Comparison of ENCODE assay signal across 24 cellular contexts in genomic region chr11:59785818-59786217, GRCh38. TPM values are rescaled to one million over a fixed set of nuclear protein-coding genes. Genes with fewer than 3 reads are reported as not detected.
DNase-seq lines count a peak whose midpoint lies in the region; ATAC-seq, FAIRE-seq and TF ChIP-seq lines count a peak whose summit lies in the region.
"Had no signal": no experiment of that assay in that cellular context is flagged by ENCODE, and none has a peak within 500 bp of the region (broad histone marks: within the 10 kb centered on the region; RNA-seq: fewer than 3 reads in every experiment).

No MANE protein-coding gene starts in this region.

- no peak for DNase-seq in activated CD4-positive, alpha-beta memory T cell treated with anti-CD3 and anti-CD28 coated beads, Interleukin-2, amount 10 ng/mL, durations not matched to agents 7 days and 5 days
- no peak for DNase-seq in activated CD4-positive, alpha-beta memory T cell treated with anti-CD3 and anti-CD28 coated beads for 36 hours
- DNase-seq in HFFc6 (no peak), left lung (no peak), progenitor cell of endocrine pancreas (ENCODE audit: low spot score, unreplicated experiment) (no peak), small intestine (no peak)
- DNase-seq: BE2C; CD8-positive, alpha-beta memory T cell; Kasumi-1; NCI-H1694 treated with DMSO at 0.1 percent for 48 hours; NCI-H2081 treated with DMSO at 0.1 percent for 48 hours; NCI-H2171 treated with DMSO at 0.1 percent for 48 hours; NCI-H524 treated with DMSO at 0.1 percent for 48 hours; NCI-H82; Peyer's patch; SJCRH30 had no signal

- intact Hi-C loops in activated CD4-positive, alpha-beta memory T cell treated with anti-CD3 and anti-CD28 coated beads for 36 hours (cut with micrococcal nuclease) = no loop called here
- intact Hi-C loops in left lung (cut with DNase I) = no loop called here

- peak; percentile 17 for ATAC-seq in left lung
- no peak for ATAC-seq in HG03457 (IDR thresholded peaks at IDR 0.05; ENCODE audit: unreplicated experiment)
- no peak for ATAC-seq in GM19023 (IDR thresholded peaks at IDR 0.05; ENCODE audit: unreplicated experiment)

- H3K4me3 Mint-ChIP-seq in activated CD4-positive, alpha-beta memory T cell treated with anti-CD3 and anti-CD28 coated beads, Interleukin-2, amount 10 ng/mL, durations not matched to agents 7 days and 5 days = no peak overlapping the region
- H3K4me3 Mint-ChIP-seq in activated CD4-positive, alpha-beta memory T cell treated with anti-CD3 and anti-CD28 coated beads for 36 hours = no peak overlapping the region
- H3K4me3 Mint-ChIP-seq in HFFc6 (no peak overlapping the region), progenitor cell of endocrine pancreas (ENCODE audit: low read depth) (no peak overlapping the region)
- H3K4me3 Mint-ChIP-seq: CD8-positive, alpha-beta memory T cell had no signal

- H3K9me3 Mint-ChIP-seq in activated CD4-positive, alpha-beta memory T cell treated with anti-CD3 and anti-CD28 coated beads, Interleukin-2, amount 10 ng/mL, durations not matched to agents 7 days and 5 days = peaks cover 14% of the 10 kb centered on the region
- no peaks in the 10 kb centered on the region for H3K9me3 Mint-ChIP-seq in activated CD4-positive, alpha-beta memory T cell treated with anti-CD3 and anti-CD28 coated beads for 36 hours
- H3K9me3 Mint-ChIP-seq in HFFc6 (no peaks in the 10 kb centered on the region), progenitor cell of endocrine pancreas (ENCODE audit: low read depth) (peaks cover 6% of the 10 kb centered on the region)
- H3K9me3 Mint-ChIP-seq: CD8-positive, alpha-beta memory T cell had no signal

- CTCF ChIA-PET in activated CD4-positive, alpha-beta memory T cell treated with anti-CD3 and anti-CD28 coated beads, Interleukin-2, amount 10 ng/mL, durations not matched to agents 7 days and 5 days (lab: Charles Lee) = interaction anchor here (0.8 to 4.2 kb wide), 4 partner anchors 13 to 32 kb away, joined by 3 to 21 read pairs (median 5); partner anchors contain the start of gene STX3
- CTCF ChIA-PET in activated CD4-positive, alpha-beta memory T cell treated with anti-CD3 and anti-CD28 coated beads for 36 hours (lab: Charles Lee) = interaction anchor here (0.9 to 3.7 kb wide), 2 partner anchors 16 to 31 kb away, joined by 3 to 21 read pairs; partner anchors contain the start of gene STX3

- TF ChIP-seq CTCF in HFFc6 (IDR thresholded peaks at IDR 0.05) = no peak
- TF ChIP-seq CTCF in left lung (IDR thresholded peaks at IDR 0.05) = no peak
- TF ChIP-seq CTCF in progenitor cell of endocrine pancreas (IDR thresholded peaks at IDR 0.05; ENCODE audit: unreplicated experiment) = no peak

- POLR2A ChIA-PET in activated CD4-positive, alpha-beta memory T cell treated with anti-CD3 and anti-CD28 coated beads, Interleukin-2, amount 10 ng/mL, durations not matched to agents 7 days and 5 days (lab: Charles Lee) = interaction anchor here (0.5 to 7.2 kb wide), 7 partner anchors 10 to 30 kb away, joined by 3 to 69 read pairs (median 21); partner anchors contain the start of genes MRPL16 and STX3
- POLR2A ChIA-PET in activated CD4-positive, alpha-beta memory T cell treated with anti-CD3 and anti-CD28 coated beads for 36 hours (lab: Charles Lee) = interaction anchor here (0.6 kb wide), 1 partner anchor 1078 kb away, joined by 3 read pairs; no protein-coding TSS in a partner anchor

- H3K9me3 ChIP-seq in left lung (no peaks in the 10 kb centered on the region), small intestine (ENCODE audit: control insufficient read depth, low read depth) (no peaks in the 10 kb centered on the region)
- H3K9me3 ChIP-seq: BE2C, Peyer's patch, SJCRH30 had no signal

- peaks cover 67% of the 10 kb centered on the region for H3K4me1 Mint-ChIP-seq in activated CD4-positive, alpha-beta memory T cell treated with anti-CD3 and anti-CD28 coated beads, Interleukin-2, amount 10 ng/mL, durations not matched to agents 7 days and 5 days
- peaks cover 13% of the 10 kb centered on the region for H3K4me1 Mint-ChIP-seq in activated CD4-positive, alpha-beta memory T cell treated with anti-CD3 and anti-CD28 coated beads for 36 hours (ENCODE audit: low read depth)
- H3K4me1 Mint-ChIP-seq in HFFc6 (ENCODE audit: low read depth) (peaks cover 45% of the 10 kb centered on the region), progenitor cell of endocrine pancreas (ENCODE audit: low read depth) (peaks cover 12% of the 10 kb centered on the region)

- peaks cover 90% of the 10 kb centered on the region for H3K36me3 Mint-ChIP-seq in activated CD4-positive, alpha-beta memory T cell treated with anti-CD3 and anti-CD28 coated beads, Interleukin-2, amount 10 ng/mL, durations not matched to agents 7 days and 5 days (ENCODE audit: low read depth)
- H3K36me3 Mint-ChIP-seq in activated CD4-positive, alpha-beta memory T cell treated with anti-CD3 and anti-CD28 coated beads for 36 hours = peaks cover 5% of the 10 kb centered on the region
- H3K36me3 Mint-ChIP-seq in HFFc6 (ENCODE audit: low read depth) (peaks cover 29% of the 10 kb centered on the region), progenitor cell of endocrine pancreas (ENCODE audit: insufficient read depth) (peaks cover 40% of the 10 kb centered on the region)

- no peaks in the 10 kb centered on the region for H3K27me3 Mint-ChIP-seq in activated CD4-positive, alpha-beta memory T cell treated with anti-CD3 and anti-CD28 coated beads, Interleukin-2, amount 10 ng/mL, durations not matched to agents 7 days and 5 days
- H3K27me3 Mint-ChIP-seq in activated CD4-positive, alpha-beta memory T cell treated with anti-CD3 and anti-CD28 coated beads for 36 hours = no peaks in the 10 kb centered on the region
- H3K27me3 Mint-ChIP-seq in HFFc6 (ENCODE audit: insufficient read depth) = no peaks in the 10 kb centered on the region
- no peaks in the 10 kb centered on the region for H3K27me3 Mint-ChIP-seq in progenitor cell of endocrine pancreas

- H3K27ac ChIP-seq in left lung = peak overlapping the region in 1 of 2 donors; percentile 4
- no peak overlapping the region for H3K27ac ChIP-seq in small intestine (ENCODE audit: low read depth in 1 of 2, low read length in 1 of 2)
- H3K27ac ChIP-seq: SJCRH30 had no signal

- WGBS in small intestine, 3 donors = 82 to 83% (median 82%) methylated on average over 4 of the region's 4 CpGs

- H3K27me3 ChIP-seq in left lung (no peaks in the 10 kb centered on the region), small intestine (ENCODE audit: control insufficient read depth in 2 of 2, insufficient read depth in 2 of 2, low read length in 2 of 2) (no peaks in the 10 kb centered on the region)
- H3K27me3 ChIP-seq: BE2C, Peyer's patch, SJCRH30 had no signal

- H3K4me1 ChIP-seq in left lung (peaks cover 5 to 24% of the 10 kb centered on the region in 2 donors), small intestine (ENCODE audit: control insufficient read depth in 2 of 2, insufficient read depth in 1 of 2, low read depth in 1 of 2, low read length in 1 of 2) (peaks cover 0 to 2% of the 10 kb centered on the region in 2 donors)
- H3K4me1 ChIP-seq: BE2C, SJCRH30 had no signal

- FAIRE-seq in small intestine (lab: Jason Lieb, UNC) = no peak
- FAIRE-seq: G401.6, GM12892, H1 had no signal

- H3K4me3 ChIP-seq in left lung = no peak overlapping the region
- H3K4me3 ChIP-seq in small intestine (ENCODE audit: low read depth in 1 of 2, low read length in 2 of 2) = no peak overlapping the region
- H3K4me3 ChIP-seq: Peyer's patch, SJCRH30 had no signal

- H3K36me3 ChIP-seq in left lung (peaks cover 0 to 43% of the 10 kb centered on the region in 2 donors), small intestine (ENCODE audit: control insufficient read depth in 2 of 2, insufficient read depth in 2 of 2, low read length in 2 of 2) (peaks cover 5 to 7% of the 10 kb centered on the region in 2 donors)
- H3K36me3 ChIP-seq: BE2C, SJCRH30 had no signal

- peak overlapping the region; percentile 26 for H3K27ac Mint-ChIP-seq in activated CD4-positive, alpha-beta memory T cell treated with anti-CD3 and anti-CD28 coated beads, Interleukin-2, amount 10 ng/mL, durations not matched to agents 7 days and 5 days
- no peak overlapping the region for H3K27ac Mint-ChIP-seq in activated CD4-positive, alpha-beta memory T cell treated with anti-CD3 and anti-CD28 coated beads for 36 hours
- H3K27ac Mint-ChIP-seq in HFFc6 (peak overlapping the region; percentile 87; the same call in 1 of the 2 replicates), progenitor cell of endocrine pancreas (peak overlapping the region; percentile 22)

RNA-seq across cellular contexts. Expression of gene MRPL16, which starts 24.8 kb away (rescaled TPM):
- total RNA-seq in activated CD4-positive, alpha-beta memory T cell treated with anti-CD3 and anti-CD28 coated beads, Interleukin-2, amount 10 ng/mL, durations not matched to agents 7 days and 5 days = 10 to 100 TPM; 77.0 to 77.7 TPM
- 10 to 100 TPM; 80.2 to 80.5 TPM for total RNA-seq in activated CD4-positive, alpha-beta memory T cell treated with anti-CD3 and anti-CD28 coated beads for 36 hours
- total RNA-seq in HFFc6 (2021; fragmentation: NEBNext Ultra II Directional; extraction: Animal tissue kit (Norgen Biotek cat#: 25700)) = 10 to 100 TPM; 45.7 to 51.0 (median 48.6) TPM
- total RNA-seq in left lung (10 to 100 TPM; 32.9 to 35.6 TPM), progenitor cell of endocrine pancreas (44.2 and 44.7 TPM in 2 replicates)
- 100 to 1,000 TPM in 1 of 3 donors, 10 to 100 TPM in 2; 41.1 to 113 (median 68.9) TPM for polyA plus RNA-seq in small intestine

RNA-seq across cellular contexts. Expression of gene STX3, which starts 30.6 kb away (rescaled TPM):
- 10 to 100 TPM; 89.1 to 92.3 TPM for total RNA-seq in activated CD4-positive, alpha-beta memory T cell treated with anti-CD3 and anti-CD28 coated beads, Interleukin-2, amount 10 ng/mL, durations not matched to agents 7 days and 5 days
- 10 to 100 TPM; 11.7 to 12.3 TPM for total RNA-seq in activated CD4-positive, alpha-beta memory T cell treated with anti-CD3 and anti-CD28 coated beads for 36 hours
- 10 to 100 TPM; 17.1 to 23.1 (median 19.0) TPM for total RNA-seq in HFFc6 (2021; fragmentation: NEBNext Ultra II Directional; extraction: Animal tissue kit (Norgen Biotek cat#: 25700))
- total RNA-seq in left lung (10 to 100 TPM; 65.9 to 66.7 TPM), progenitor cell of endocrine pancreas (91.5 and 113 TPM in 2 replicates)
- 10 to 100 TPM; 34.9 to 64.0 (median 57.5) TPM for polyA plus RNA-seq in small intestine

RNA-seq across cellular contexts. Expression of gene CBLIF, which starts 59.5 kb away (rescaled TPM):
- total RNA-seq in activated CD4-positive, alpha-beta memory T cell treated with anti-CD3 and anti-CD28 coated beads, Interleukin-2, amount 10 ng/mL, durations not matched to agents 7 days and 5 days = not detected
- total RNA-seq in activated CD4-positive, alpha-beta memory T cell treated with anti-CD3 and anti-CD28 coated beads for 36 hours = not detected
- not detected for total RNA-seq in HFFc6 (2021; fragmentation: NEBNext Ultra II Directional; extraction: Animal tissue kit (Norgen Biotek cat#: 25700))
- total RNA-seq in left lung (not detected), progenitor cell of endocrine pancreas (17.9 and 27.1 TPM in 2 replicates)
- 1 to 10 TPM in 1 of 3 donors, not detected in 2; 2.1 TPM for polyA plus RNA-seq in small intestine
- total RNA-seq: A172; CD8-positive, alpha-beta memory T cell; Daoy; H1; MCF 10A; Peyer's patch; SJCRH30 had no signal
- polyA plus RNA-seq: CD8-positive, alpha-beta memory T cell; H1 had no signal

Comparison
In these comparisons a context has a peak if more than half of its experiments do, and no peak if none do; other contexts are left out.
1. RNA of gene CBLIF, which starts 59.5 kb away (total RNA-seq): 17.9 to 27.1 TPM in progenitor cell of endocrine pancreas; not detected in activated CD4-positive, alpha-beta memory T cell treated with anti-CD3 and anti-CD28 coated beads, Interleukin-2, amount 10 ng/mL, durations not matched to agents 7 days and 5 days, not detected in activated CD4-positive, alpha-beta memory T cell treated with anti-CD3 and anti-CD28 coated beads for 36 hours, not detected in HFFc6 and not detected in left lung; every median in the first group is over 10 times any median in the second.